Comparison of ENCODE assay signal across 16 cellular contexts in genomic region chr6:159980474-159980873, GRCh38. TPM values are rescaled to one million over a fixed set of nuclear protein-coding genes. Genes with fewer than 3 reads are reported as not detected.
DNase-seq lines count a peak whose midpoint lies in the region; ATAC-seq and TF ChIP-seq lines count a peak whose summit lies in the region.
"Had no signal": no experiment of that assay in that cellular context is flagged by ENCODE, and none has a peak within 500 bp of the region (broad histone marks: within the 10 kb centered on the region; RNA-seq: fewer than 3 reads in every experiment).

No MANE protein-coding gene starts in this region.

- no peaks in the 10 kb centered on the region for H3K9me3 ChIP-seq in CD4-positive, alpha-beta memory T cell (ENCODE audit: control insufficient read depth in 1 of 2, low read length in 2 of 2)
- H3K9me3 ChIP-seq in naive thymus-derived CD4-positive, alpha-beta T cell (ENCODE audit: control insufficient read depth in 2 of 3, low read length in 3 of 3) = no peaks in the 10 kb centered on the region

- H3K36me3 ChIP-seq in CD4-positive, alpha-beta memory T cell (ENCODE audit: insufficient read depth, low read length) = no peaks in the 10 kb centered on the region
- H3K36me3 ChIP-seq in naive thymus-derived CD4-positive, alpha-beta T cell (ENCODE audit: control insufficient read depth in 2 of 3, insufficient read depth in 3 of 3, low read length in 3 of 3) = no peaks in the 10 kb centered on the region

- H3K4me3 ChIP-seq in CD4-positive, alpha-beta memory T cell (ENCODE audit: low read length in 2 of 2) = no peak overlapping the region
- H3K4me3 ChIP-seq in naive thymus-derived CD4-positive, alpha-beta T cell (ENCODE audit: low read length) = no peak overlapping the region
- H3K4me3 ChIP-seq: smooth muscle cell had no signal

- H3K9me3 Mint-ChIP-seq in CD4-positive, alpha-beta memory T cell = no peaks in the 10 kb centered on the region
- no peaks in the 10 kb centered on the region for H3K9me3 Mint-ChIP-seq in activated CD8-positive, alpha-beta T cell treated with anti-CD3 and anti-CD28 coated beads, Interleukin-2, amount 10 ng/mL, durations not matched to agents 7 days and 5 days (ENCODE audit: insufficient read depth)
- peaks cover 0 to 4% (median 0%) of the 10 kb centered on the region in 11 donors for H3K9me3 Mint-ChIP-seq in naive thymus-derived CD4-positive, alpha-beta T cell
- H3K9me3 Mint-ChIP-seq: mesothelial cell of epicardium had no signal

- intact Hi-C loops in CD4-positive, alpha-beta memory T cell (cut with micrococcal nuclease) = no loop called here
- intact Hi-C loops in naive thymus-derived CD4-positive, alpha-beta T cell (cut with micrococcal nuclease) = loop anchor here (5.0 kb wide), 3 partner anchors 87 to 288 kb away; partner anchors contain the start of genes MRPL18 (in 1 of the 2) and SOD2 (in 1 of the 2)

- DNase-seq in CD4-positive, alpha-beta memory T cell = no peak
- DNase-seq in activated CD8-positive, alpha-beta T cell treated with anti-CD3 and anti-CD28 coated beads, Interleukin-2, amount 10 ng/mL, durations not matched to agents 7 days and 5 days = no peak
- no peak for DNase-seq in naive thymus-derived CD4-positive, alpha-beta T cell
- no peak for DNase-seq in NCI-H2029 (lab: John Stamatoyannopoulos, UW)
- DNase-seq in superior temporal gyrus (ENCODE audit: extremely low spot score) = no peak
- DNase-seq: activated CD8-positive, alpha-beta memory T cell treated with anti-CD3 and anti-CD28 coated beads, Interleukin-2, amount 50 U/mL, for 48 hours; cortex of kidney; KBM-7; NCI-H446 treated with DMSO at 0.1 percent for 48 hours; OCI-M1 had no signal

- peak overlapping the region; percentile 78; the same call in 1 of the 2 replicates for H3K27ac ChIP-seq in C4-2B
- no peak overlapping the region for H3K27ac ChIP-seq in CD4-positive, alpha-beta memory T cell (ENCODE audit: low read depth, low read length)
- H3K27ac ChIP-seq in naive thymus-derived CD4-positive, alpha-beta T cell (ENCODE audit: low read depth, low read length) = peak overlapping the region; percentile 6
- H3K27ac ChIP-seq: HL-60 had no signal

- H3K27ac Mint-ChIP-seq in CD4-positive, alpha-beta memory T cell = peak overlapping the region; percentile 87 to 96 (median 93)
- peak overlapping the region; percentile 90 for H3K27ac Mint-ChIP-seq in activated CD8-positive, alpha-beta T cell treated with anti-CD3 and anti-CD28 coated beads, Interleukin-2, amount 10 ng/mL, durations not matched to agents 7 days and 5 days
- H3K27ac Mint-ChIP-seq in naive thymus-derived CD4-positive, alpha-beta T cell = peak overlapping the region; percentile 85 to 92 (median 88)
- H3K27ac Mint-ChIP-seq: mesothelial cell of epicardium had no signal

- H3K4me1 ChIP-seq in CD4-positive, alpha-beta memory T cell (ENCODE audit: insufficient read depth, low read length) = peaks cover 94% of the 10 kb centered on the region
- H3K4me1 ChIP-seq in naive thymus-derived CD4-positive, alpha-beta T cell (ENCODE audit: control insufficient read depth in 2 of 2, insufficient read depth in 2 of 2, low read length in 2 of 2) = peaks cover 52 to 79% of the 10 kb centered on the region in 2 donors

- TF ChIP-seq CTCF in C4-2B (conservative IDR thresholded peaks at IDR 0.05) = no peak

- no peaks in the 10 kb centered on the region for H3K36me3 Mint-ChIP-seq in CD4-positive, alpha-beta memory T cell
- H3K36me3 Mint-ChIP-seq in activated CD8-positive, alpha-beta T cell treated with anti-CD3 and anti-CD28 coated beads, Interleukin-2, amount 10 ng/mL, durations not matched to agents 7 days and 5 days (ENCODE audit: low read depth) = peaks cover 5% of the 10 kb centered on the region
- H3K36me3 Mint-ChIP-seq in naive thymus-derived CD4-positive, alpha-beta T cell = peaks cover 0 to 3% (median 0%) of the 10 kb centered on the region in 5 donors
- H3K36me3 Mint-ChIP-seq: mesothelial cell of epicardium had no signal

- H3K4me1 Mint-ChIP-seq in CD4-positive, alpha-beta memory T cell = peaks cover 73 to 94% (median 84%) of the 10 kb centered on the region in 4 donors
- H3K4me1 Mint-ChIP-seq in activated CD8-positive, alpha-beta T cell treated with anti-CD3 and anti-CD28 coated beads, Interleukin-2, amount 10 ng/mL, durations not matched to agents 7 days and 5 days (ENCODE audit: low read depth) = peaks cover 92% of the 10 kb centered on the region
- H3K4me1 Mint-ChIP-seq in naive thymus-derived CD4-positive, alpha-beta T cell = peaks cover 73 to 99% (median 96%) of the 10 kb centered on the region in 7 donors

- POLR2A ChIA-PET in CD4-positive, alpha-beta memory T cell (lab: Charles Lee; ENCODE audit: partially characterized antibody) = interaction anchor here (2.8 to 4.1 kb wide), 2 partner anchors 11 to 254 kb away, joined by 10 to 26 read pairs; partner anchors contain the start of genes IGF2R and WTAP
- POLR2A ChIA-PET in activated CD8-positive, alpha-beta T cell treated with anti-CD3 and anti-CD28 coated beads, Interleukin-2, amount 10 ng/mL, durations not matched to agents 7 days and 5 days (lab: Charles Lee) = interaction anchor here (1.9 to 7.7 kb wide), 3 partner anchors 11 to 36 kb away, joined by 6 to 69 read pairs (median 10); partner anchors contain the start of gene IGF2R
- POLR2A ChIA-PET in naive thymus-derived CD4-positive, alpha-beta T cell (lab: Charles Lee) = interaction anchor here (6.0 kb wide), 1 partner anchor 10 kb away, joined by 60 read pairs; the partner anchor contains the start of gene IGF2R

- H3K27me3 ChIP-seq in CD4-positive, alpha-beta memory T cell (ENCODE audit: insufficient read depth, low read length) = no peaks in the 10 kb centered on the region
- no peaks in the 10 kb centered on the region for H3K27me3 ChIP-seq in naive thymus-derived CD4-positive, alpha-beta T cell (ENCODE audit: control insufficient read depth in 2 of 2, insufficient read depth in 2 of 2, low read length in 2 of 2)

- CTCF ChIA-PET in CD4-positive, alpha-beta memory T cell (lab: Charles Lee; ENCODE audit: partially characterized antibody) = no interaction called here
- CTCF ChIA-PET in activated CD8-positive, alpha-beta T cell treated with anti-CD3 and anti-CD28 coated beads, Interleukin-2, amount 10 ng/mL, durations not matched to agents 7 days and 5 days (lab: Charles Lee) = interaction anchor here (0.7 to 2.1 kb wide), 3 partner anchors 10 to 36 kb away, joined by 3 to 5 read pairs (median 3); no protein-coding TSS in a partner anchor
- CTCF ChIA-PET in naive thymus-derived CD4-positive, alpha-beta T cell (lab: Charles Lee) = interaction anchor here (0.5 kb wide), 1 partner anchor 1574 kb away, joined by 3 read pairs; no protein-coding TSS in a partner anchor

- H3K27me3 Mint-ChIP-seq in CD4-positive, alpha-beta memory T cell = no peaks in the 10 kb centered on the region
- no peaks in the 10 kb centered on the region for H3K27me3 Mint-ChIP-seq in activated CD8-positive, alpha-beta T cell treated with anti-CD3 and anti-CD28 coated beads, Interleukin-2, amount 10 ng/mL, durations not matched to agents 7 days and 5 days (ENCODE audit: low read depth)
- no peaks in the 10 kb centered on the region for H3K27me3 Mint-ChIP-seq in naive thymus-derived CD4-positive, alpha-beta T cell

- H3K4me3 Mint-ChIP-seq in CD4-positive, alpha-beta memory T cell = peak overlapping the region in 5 of 8 donors; percentile 67 to 94 (median 83)
- no peak overlapping the region for H3K4me3 Mint-ChIP-seq in activated CD8-positive, alpha-beta T cell treated with anti-CD3 and anti-CD28 coated beads, Interleukin-2, amount 10 ng/mL, durations not matched to agents 7 days and 5 days
- H3K4me3 Mint-ChIP-seq in naive thymus-derived CD4-positive, alpha-beta T cell = peak overlapping the region in 9 of 10 donors; percentile 75 to 87 (median 83)
- H3K4me3 Mint-ChIP-seq: mesothelial cell of epicardium had no signal

- ATAC-seq in activated CD8-positive, alpha-beta T cell treated with anti-CD3 and anti-CD28 coated beads, Interleukin-2, amount 10 ng/mL, durations not matched to agents 7 days and 5 days = no peak
- no peak for ATAC-seq in naive thymus-derived CD4-positive, alpha-beta T cell
- ATAC-seq in GM19351 (IDR thresholded peaks at IDR 0.05; ENCODE audit: unreplicated experiment) = no peak
- ATAC-seq: esophagus mucosa had no signal

RNA-seq across cellular contexts. Expression of gene IGF2R, which starts 11.6 kb away (rescaled TPM):
- total RNA-seq in CD4-positive, alpha-beta memory T cell = 10 to 100 TPM; 77.5 to 79.2 TPM
- polyA plus RNA-seq in CD4-positive, alpha-beta memory T cell = 10 to 100 TPM in 1 of 2 donors, 1 to 10 TPM in 1; 4.5 to 18.7 TPM
- 10 to 100 TPM; 57.4 to 59.8 TPM for total RNA-seq in activated CD8-positive, alpha-beta T cell treated with anti-CD3 and anti-CD28 coated beads, Interleukin-2, amount 10 ng/mL, durations not matched to agents 7 days and 5 days
- total RNA-seq in naive thymus-derived CD4-positive, alpha-beta T cell = 10 to 100 TPM; 59.1 to 79.2 (median 74.2) TPM
- polyA plus RNA-seq in naive thymus-derived CD4-positive, alpha-beta T cell = 10 to 100 TPM in 1 of 2 donors, 1 to 10 TPM in 1; 8.7 to 18.9 TPM
